1 cellular context compared by ENCODE assay signal in the genomic region with DNA sequence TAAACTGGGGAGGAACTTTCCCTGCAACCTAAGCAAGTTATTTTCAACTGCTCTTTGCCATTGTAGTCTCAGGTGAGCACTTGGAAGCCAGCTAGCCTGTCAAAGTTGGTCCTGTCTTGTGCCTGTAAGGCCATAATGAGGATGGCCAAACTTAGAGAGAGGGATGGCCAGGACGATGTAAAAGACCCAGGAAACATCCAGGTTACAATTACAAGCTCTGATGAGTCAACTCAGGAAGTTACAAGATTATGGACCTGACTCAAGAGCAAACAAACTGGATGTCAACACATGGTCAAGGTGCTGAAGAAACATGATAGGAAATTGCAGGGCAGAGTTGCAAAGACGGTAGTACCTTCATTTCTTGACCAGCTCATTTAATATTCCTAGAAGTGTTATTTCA.
TF ChIP-seq lines count a peak whose summit lies in the region.

No MANE protein-coding gene starts in this region.

TF ChIP-seq in K562, 482 proteins besides CTCF, POLR2A, EP300 and RAD21 (continues in another document):
- TF ChIP-seq KHSRP (IDR thresholded peaks at IDR 0.05) = no peak
- peak; percentile 76; the same call in 1 of the 2 replicates for TF ChIP-seq ZEB2 (IDR thresholded peaks at IDR 0.05)
- TF ChIP-seq ETV1 (tag; conservative IDR thresholded peaks at IDR 0.05; ENCODE audit: low read depth) = peak; percentile 40; the same call in 1 of the 2 replicates
- TF ChIP-seq ZC3H8 (IDR thresholded peaks at IDR 0.05) = no peak
- TF ChIP-seq, protein P1, sequence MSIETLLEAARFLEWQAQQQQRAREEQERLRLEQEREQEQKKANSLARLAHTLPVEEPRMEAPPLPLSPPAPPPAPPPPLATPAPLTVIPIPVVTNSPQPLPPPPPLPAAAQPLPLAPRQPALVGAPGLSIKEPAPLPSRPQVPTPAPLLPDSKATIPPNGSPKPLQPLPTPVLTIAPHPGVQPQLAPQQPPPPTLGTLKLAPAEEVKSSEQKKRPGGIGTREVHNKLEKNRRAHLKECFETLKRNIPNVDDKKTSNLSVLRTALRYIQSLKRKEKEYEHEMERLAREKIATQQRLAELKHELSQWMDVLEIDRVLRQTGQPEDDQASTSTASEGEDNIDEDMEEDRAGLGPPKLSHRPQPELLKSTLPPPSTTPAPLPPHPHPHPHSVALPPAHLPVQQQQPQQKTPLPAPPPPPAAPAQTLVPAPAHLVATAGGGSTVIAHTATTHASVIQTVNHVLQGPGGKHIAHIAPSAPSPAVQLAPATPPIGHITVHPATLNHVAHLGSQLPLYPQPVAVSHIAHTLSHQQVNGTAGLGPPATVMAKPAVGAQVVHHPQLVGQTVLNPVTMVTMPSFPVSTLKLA (conservative IDR thresholded peaks at IDR 0.05) = peak in 1 of 2 experiments; percentile 34; a peak in 1 of 4 replicates
- peak; percentile 13 for TF ChIP-seq MEIS2 (IDR thresholded peaks at IDR 0.05; ENCODE audit: partially characterized antibody)
- TF ChIP-seq ARID3A (IDR thresholded peaks at IDR 0.05; ENCODE audit: borderline replicate concordance, low read depth, low read length) = no peak
- no peak for TF ChIP-seq NFIC (IDR thresholded peaks at IDR 0.05)
- TF ChIP-seq, protein P2, sequence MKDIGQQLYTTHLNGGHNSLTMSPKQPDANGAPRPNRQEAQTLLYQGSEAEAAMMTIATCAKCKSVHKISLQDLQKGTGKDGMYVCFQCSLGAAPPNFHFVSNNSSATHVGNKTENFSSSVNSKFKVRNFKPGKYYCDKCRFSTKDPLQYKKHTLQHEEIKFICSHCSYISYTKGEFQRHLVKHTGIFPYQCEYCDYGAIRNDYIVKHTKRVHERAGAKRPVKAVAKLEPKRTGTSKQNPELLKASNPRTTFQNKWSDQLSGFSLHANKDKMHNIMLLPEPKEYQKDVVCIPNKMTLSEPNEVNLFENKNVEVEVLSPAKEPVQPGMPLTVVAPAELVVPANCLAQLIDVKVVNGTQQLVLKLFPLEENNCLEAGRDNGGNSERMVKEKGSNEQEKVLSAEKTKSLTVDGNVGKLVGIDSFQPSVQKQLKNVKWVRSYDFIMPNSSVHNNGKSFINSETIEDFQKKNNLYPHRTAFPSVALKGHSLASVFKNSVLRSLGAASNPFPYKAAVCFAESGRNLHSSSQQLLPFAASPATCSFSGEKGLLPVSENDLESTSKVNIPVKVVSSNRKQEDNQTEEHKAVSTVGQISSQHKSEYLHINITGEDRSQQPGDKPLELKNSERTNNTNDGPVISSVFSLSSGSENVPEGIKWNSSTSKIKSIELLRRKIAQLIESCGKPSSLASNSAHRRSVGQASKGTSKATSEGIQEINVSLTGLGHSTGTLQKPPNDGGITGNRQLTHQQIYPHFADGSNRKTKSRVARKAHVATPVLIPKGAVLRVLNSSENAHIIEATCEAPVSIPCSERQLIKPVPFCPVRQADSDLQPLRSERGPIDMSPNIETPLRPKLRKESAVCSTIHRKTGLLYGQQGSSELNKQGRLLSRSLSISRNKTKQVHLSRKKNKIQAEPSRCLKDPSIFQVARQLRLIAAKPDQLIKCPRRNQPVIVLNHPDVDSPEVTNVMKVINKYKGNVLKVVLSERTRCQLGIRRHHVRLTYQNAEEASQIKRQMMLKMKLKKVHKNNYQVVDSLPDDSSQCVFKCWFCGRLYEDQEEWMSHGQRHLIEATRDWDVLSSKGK (CRISPR knock-in tag; IDR thresholded peaks at IDR 0.05) = no peak
- TF ChIP-seq, protein P3, sequence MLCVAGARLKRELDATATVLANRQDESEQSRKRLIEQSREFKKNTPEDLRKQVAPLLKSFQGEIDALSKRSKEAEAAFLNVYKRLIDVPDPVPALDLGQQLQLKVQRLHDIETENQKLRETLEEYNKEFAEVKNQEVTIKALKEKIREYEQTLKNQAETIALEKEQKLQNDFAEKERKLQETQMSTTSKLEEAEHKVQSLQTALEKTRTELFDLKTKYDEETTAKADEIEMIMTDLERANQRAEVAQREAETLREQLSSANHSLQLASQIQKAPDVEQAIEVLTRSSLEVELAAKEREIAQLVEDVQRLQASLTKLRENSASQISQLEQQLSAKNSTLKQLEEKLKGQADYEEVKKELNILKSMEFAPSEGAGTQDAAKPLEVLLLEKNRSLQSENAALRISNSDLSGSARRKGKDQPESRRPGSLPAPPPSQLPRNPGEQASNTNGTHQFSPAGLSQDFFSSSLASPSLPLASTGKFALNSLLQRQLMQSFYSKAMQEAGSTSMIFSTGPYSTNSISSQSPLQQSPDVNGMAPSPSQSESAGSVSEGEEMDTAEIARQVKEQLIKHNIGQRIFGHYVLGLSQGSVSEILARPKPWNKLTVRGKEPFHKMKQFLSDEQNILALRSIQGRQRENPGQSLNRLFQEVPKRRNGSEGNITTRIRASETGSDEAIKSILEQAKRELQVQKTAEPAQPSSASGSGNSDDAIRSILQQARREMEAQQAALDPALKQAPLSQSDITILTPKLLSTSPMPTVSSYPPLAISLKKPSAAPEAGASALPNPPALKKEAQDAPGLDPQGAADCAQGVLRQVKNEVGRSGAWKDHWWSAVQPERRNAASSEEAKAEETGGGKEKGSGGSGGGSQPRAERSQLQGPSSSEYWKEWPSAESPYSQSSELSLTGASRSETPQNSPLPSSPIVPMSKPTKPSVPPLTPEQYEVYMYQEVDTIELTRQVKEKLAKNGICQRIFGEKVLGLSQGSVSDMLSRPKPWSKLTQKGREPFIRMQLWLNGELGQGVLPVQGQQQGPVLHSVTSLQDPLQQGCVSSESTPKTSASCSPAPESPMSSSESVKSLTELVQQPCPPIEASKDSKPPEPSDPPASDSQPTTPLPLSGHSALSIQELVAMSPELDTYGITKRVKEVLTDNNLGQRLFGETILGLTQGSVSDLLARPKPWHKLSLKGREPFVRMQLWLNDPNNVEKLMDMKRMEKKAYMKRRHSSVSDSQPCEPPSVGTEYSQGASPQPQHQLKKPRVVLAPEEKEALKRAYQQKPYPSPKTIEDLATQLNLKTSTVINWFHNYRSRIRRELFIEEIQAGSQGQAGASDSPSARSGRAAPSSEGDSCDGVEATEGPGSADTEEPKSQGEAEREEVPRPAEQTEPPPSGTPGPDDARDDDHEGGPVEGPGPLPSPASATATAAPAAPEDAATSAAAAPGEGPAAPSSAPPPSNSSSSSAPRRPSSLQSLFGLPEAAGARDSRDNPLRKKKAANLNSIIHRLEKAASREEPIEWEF (CRISPR knock-in tag; IDR thresholded peaks at IDR 0.05) = no peak
- no peak for TF ChIP-seq NR2C2 (CRISPR knock-in tag; IDR thresholded peaks at IDR 0.05)
- 0 out of 2 replicates have a peak, but pooled peaks have one; percentile 19 for TF ChIP-seq NR2C2 (tag; IDR thresholded peaks at IDR 0.05)
- no peak for TF ChIP-seq TBL1XR1 (IDR thresholded peaks at IDR 0.05; ENCODE audit: low read length in 2 of 2)
- no peak for TF ChIP-seq L3MBTL2 (IDR thresholded peaks at IDR 0.05)
- no peak for TF ChIP-seq ZNF253 (CRISPR knock-in tag; conservative IDR thresholded peaks at IDR 0.05)
- no peak for TF ChIP-seq PTBP1 (IDR thresholded peaks at IDR 0.05; ENCODE audit: low read depth, low read length)
- no peak for TF ChIP-seq STAT6 (CRISPR knock-in tag; IDR thresholded peaks at IDR 0.05)
- TF ChIP-seq FOXA3 (CRISPR knock-in tag; conservative IDR thresholded peaks at IDR 0.05 in 1 of 2, IDR thresholded peaks at IDR 0.05 in 1 of 2) = 0 out of 4 replicates have a peak, but pooled peaks of 1 of the 2 experiments have one; percentile 11
- TF ChIP-seq CEBPG (CRISPR knock-in tag; IDR thresholded peaks at IDR 0.05) = 0 out of 2 replicates have a peak, but pooled peaks have one; percentile 13
- peak in 1 of 2 experiments; percentile 54; a peak in 1 of 4 replicates for TF ChIP-seq CEBPG (tag; conservative IDR thresholded peaks at IDR 0.05 in 1 of 2, IDR thresholded peaks at IDR 0.05 in 1 of 2)
- no peak for TF ChIP-seq PHB2 (IDR thresholded peaks at IDR 0.05; ENCODE audit: low read depth)
- peak; percentile 77 for TF ChIP-seq JUND (IDR thresholded peaks at IDR 0.05; ENCODE audit: borderline replicate concordance, low read depth, low read length)
- TF ChIP-seq JUND (tag; IDR thresholded peaks at IDR 0.05; ENCODE audit: borderline replicate concordance, low read depth, low read length) = peak; percentile 70; the same call in 1 of the 3 replicates
- no peak for TF ChIP-seq SMARCE1 (IDR thresholded peaks at IDR 0.05)
- no peak for TF ChIP-seq PTTG1 (tag; IDR thresholded peaks at IDR 0.05; ENCODE audit: low read depth)
- TF ChIP-seq CTBP1 (IDR thresholded peaks at IDR 0.05; ENCODE audit: borderline replicate concordance) = peak; percentile 70
- no peak for TF ChIP-seq TEAD1 (CRISPR knock-in tag; IDR thresholded peaks at IDR 0.05)
- no peak for TF ChIP-seq ZNF384 (IDR thresholded peaks at IDR 0.05; ENCODE audit: low read depth, low read length)
- TF ChIP-seq CREBBP (IDR thresholded peaks at IDR 0.05; ENCODE audit: low read depth, low read length) = no peak
- no peak for TF ChIP-seq RBM17 (IDR thresholded peaks at IDR 0.05; ENCODE audit: borderline replicate concordance, low read depth, low read length)
- no peak for TF ChIP-seq SMAD1 (IDR thresholded peaks at IDR 0.05; ENCODE audit: low read depth, low read length, partially characterized antibody)
- peak; percentile 32 for TF ChIP-seq CEBPB (tag; IDR thresholded peaks at IDR 0.05)
- TF ChIP-seq, protein P4, sequence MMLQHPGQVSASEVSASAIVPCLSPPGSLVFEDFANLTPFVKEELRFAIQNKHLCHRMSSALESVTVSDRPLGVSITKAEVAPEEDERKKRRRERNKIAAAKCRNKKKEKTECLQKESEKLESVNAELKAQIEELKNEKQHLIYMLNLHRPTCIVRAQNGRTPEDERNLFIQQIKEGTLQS (IDR thresholded peaks at IDR 0.05) = peak; percentile 71; the same call in 1 of the 2 replicates
- TF ChIP-seq, protein P4 (CRISPR knock-in tag; conservative IDR thresholded peaks at IDR 0.05) = no peak
- peak; percentile 70 for TF ChIP-seq DPF2 (IDR thresholded peaks at IDR 0.05)
- TF ChIP-seq KLF16 (IDR thresholded peaks at IDR 0.05) = no peak
- no peak for TF ChIP-seq TARDBP (IDR thresholded peaks at IDR 0.05)
- TF ChIP-seq SMARCA4 (IDR thresholded peaks at IDR 0.05) = peak; percentile 55; the same call in 1 of the 2 replicates
- no peak for TF ChIP-seq HEY1 (CRISPR knock-in tag; IDR thresholded peaks at IDR 0.05; ENCODE audit: borderline replicate concordance)
- peak; percentile 58 for TF ChIP-seq ARID1B (IDR thresholded peaks at IDR 0.05)
- no peak for TF ChIP-seq HOMEZ (CRISPR knock-in tag; IDR thresholded peaks at IDR 0.05)
- no peak for TF ChIP-seq ARID2 (IDR thresholded peaks at IDR 0.05)
- 0 out of 2 replicates have a peak, but pooled peaks have one; percentile 38 for TF ChIP-seq JUN (IDR thresholded peaks at IDR 0.05; ENCODE audit: borderline replicate concordance, low read depth, low read length)
- TF ChIP-seq JUN (CRISPR knock-in tag; IDR thresholded peaks at IDR 0.05; ENCODE audit: borderline replicate concordance) = no peak
